8 cellular contexts compared by ENCODE assay signal in genomic region chr12:6792522-6793201, GRCh38. TPM values are rescaled to one million over a fixed set of nuclear protein-coding genes. Genes with fewer than 3 reads are reported as not detected.
DNase-seq lines count a peak whose midpoint lies in the region; ATAC-seq, FAIRE-seq and TF ChIP-seq lines count a peak whose summit lies in the region.

No MANE protein-coding gene starts in this region.

- no peak overlapping the region for H2AK5ac ChIP-seq in H9 (ENCODE audit: insufficient read length, low read length)

- no peak overlapping the region for H3K18ac ChIP-seq in H9 (ENCODE audit: insufficient read length, low read depth, low read length)

- no peak for DNase-seq in GM19239 (ENCODE audit: insufficient read length, low spot score)
- peak; percentile 64 for DNase-seq in SKM-1 treated with dmso at 0.1 percent for 144 hours (lab: John Stamatoyannopoulos, UW; ENCODE audit: unreplicated experiment)
- peak in 1 of 3 donors; percentile 39 for DNase-seq in effector memory CD4-positive, alpha-beta T cell
- DNase-seq in pancreas: peak in 2 of 6 donors; percentile 30 to 50
- DNase-seq in omental fat pad (ENCODE audit: low spot score): no peak
- DNase-seq in NCI-H524 treated with DMSO at 0.1 percent for 48 hours (lab: John Stamatoyannopoulos, UW): no peak
- DNase-seq in H9: no peak

- H3K79me2 ChIP-seq in H9 (ENCODE audit: insufficient read depth, low read length): no peaks in the 10 kb centered on the region

- H4K91ac ChIP-seq in H9 (ENCODE audit: insufficient read length, low read depth, low read length): no peak overlapping the region

- no peaks in the 10 kb centered on the region for H3K79me1 ChIP-seq in H9 (ENCODE audit: insufficient read depth, low read depth, low read length, poor library complexity, severe bottlenecking)

- no peak for TF ChIP-seq CTCF in pancreas (IDR thresholded peaks at IDR 0.05)
- TF ChIP-seq CTCF in omental fat pad (IDR thresholded peaks at IDR 0.05): no peak
- TF ChIP-seq CTCF in H9 (conservative IDR thresholded peaks at IDR 0.05): no peak

- no peaks in the 10 kb centered on the region for H3K9me3 Mint-ChIP-seq in H9

- FAIRE-seq in GM19239 (lab: Jason Lieb, UNC): peak; percentile 18
- FAIRE-seq in pancreas (lab: Jason Lieb, UNC): no peak

- no peak overlapping the region; the same call in 1 of the 2 replicates for H3K14ac ChIP-seq in H9 (ENCODE audit: insufficient read depth, low read length)

- peak overlapping the region; percentile 80 for H3K27ac ChIP-seq in effector memory CD4-positive, alpha-beta T cell (ENCODE audit: insufficient read depth, low read length, poor library complexity, severe bottlenecking)
- H3K27ac ChIP-seq in pancreas (peak overlapping the region in 1 of 4 donors; percentile 36), H9 (ENCODE audit: insufficient read length, low read depth, low read length) (no peak overlapping the region)

- no peak overlapping the region for H3K23ac ChIP-seq in H9 (ENCODE audit: insufficient read length, low read depth, low read length)

- no peak overlapping the region for H4K5ac ChIP-seq in H9 (ENCODE audit: insufficient read length, low read depth, low read length)

- H3K27ac Mint-ChIP-seq in H9: no peak overlapping the region

- H3K27me3 Mint-ChIP-seq in H9 (ENCODE audit: low read depth): peaks cover 41% of the 10 kb centered on the region

- no peak overlapping the region for H2BK12ac ChIP-seq in H9 (ENCODE audit: insufficient read length, low read depth, low read length)

- no peaks in the 10 kb centered on the region for H3K27me3 ChIP-seq in effector memory CD4-positive, alpha-beta T cell (replicated peaks; ENCODE audit: control insufficient read depth, insufficient read depth, low read length, poor library complexity, severe bottlenecking)
- no peaks in the 10 kb centered on the region for H3K27me3 ChIP-seq in pancreas
- no peaks in the 10 kb centered on the region; the same call in 1 of the 2 replicates for H3K27me3 ChIP-seq in H9 (ENCODE audit: insufficient read depth, low read length)

- peak overlapping the region; percentile 73 for H3K4me3 ChIP-seq in effector memory CD4-positive, alpha-beta T cell (ENCODE audit: insufficient read depth, low read depth, low read length, poor library complexity, severe bottlenecking)
- H3K4me3 ChIP-seq in pancreas: no peak overlapping the region

- H4K20me1 ChIP-seq in H9 (ENCODE audit: control insufficient read depth, insufficient read depth, insufficient read length): no peaks in the 10 kb centered on the region

- no peak overlapping the region for H2BK15ac ChIP-seq in H9 (ENCODE audit: low read depth, low read length)

- H3K36me3 Mint-ChIP-seq in H9 (ENCODE audit: insufficient read depth in 1 of 3, low read depth in 3 of 3): no peaks in the 10 kb centered on the region; a peak in 1 of 7 replicates

- no peak overlapping the region for H3K4ac ChIP-seq in H9 (ENCODE audit: low read depth, low read length)

- H2BK5ac ChIP-seq in H9 (ENCODE audit: insufficient read length, low read length): no peak overlapping the region

- 38 to 44% methylated on average over 12 of the region's 12 CpGs for WGBS in pancreas, 2 donors
- WGBS in H9 (ENCODE audit: extremely low coverage, insufficient read length, low lambda C conversion rate): no CpG with 5 or more reads among the region's 12 CpGs

- H3K4me1 ChIP-seq in effector memory CD4-positive, alpha-beta T cell (ENCODE audit: control insufficient read depth, insufficient read depth, low read length, poor library complexity, severe bottlenecking): peaks cover 27% of the 10 kb centered on the region
- no peaks in the 10 kb centered on the region for H3K4me1 ChIP-seq in pancreas
- H3K4me1 ChIP-seq in H9 (ENCODE audit: insufficient read depth, low read length): 0 out of 2 replicates have a peak, but pooled peaks cover 3% of the 10 kb centered on the region

- H3K23me2 ChIP-seq in H9 (ENCODE audit: insufficient read length, low read depth, low read length, poor library complexity, severe bottlenecking): no peaks in the 10 kb centered on the region

- H3T11ph ChIP-seq in H9 (ENCODE audit: low read length): no peak overlapping the region

- H2AFZ ChIP-seq in H9 (ENCODE audit: low read length): no peak overlapping the region

- ATAC-seq in pancreas (peak in 3 of 4 donors; percentile 35 to 81 (median 69)), omental fat pad (ENCODE audit: low FRiP score) (no peak), GM21423 (IDR thresholded peaks at IDR 0.05; ENCODE audit: unreplicated experiment) (no peak)

- no peak overlapping the region for H2BK120ac ChIP-seq in H9 (ENCODE audit: low read depth, low read length, poor library complexity, severe bottlenecking)

- no peak overlapping the region for H3K4me3 Mint-ChIP-seq in H9

- no peak overlapping the region for H3K56ac ChIP-seq in H9 (ENCODE audit: insufficient read length, low read depth, low read length)

- no peaks in the 10 kb centered on the region for H3K9me3 ChIP-seq in effector memory CD4-positive, alpha-beta T cell (ENCODE audit: control insufficient read depth, low read length)
- H3K9me3 ChIP-seq in pancreas (no peaks in the 10 kb centered on the region), H9 (ENCODE audit: control insufficient read depth, low read depth, low read length) (no peaks in the 10 kb centered on the region)

- H3K9ac ChIP-seq in H9 (ENCODE audit: extremely low read depth, insufficient read length, low read length): no peak overlapping the region

- no peak overlapping the region for H2BK20ac ChIP-seq in H9 (ENCODE audit: low read depth, low read length, poor library complexity, severe bottlenecking)

- H3K4me1 Mint-ChIP-seq in H9: peaks cover 16 to 26% of the 10 kb centered on the region in 2 experiments

- no peak overlapping the region for H3K4me2 ChIP-seq in H9 (ENCODE audit: insufficient read depth, insufficient read length, low read length)

- peaks cover 28% of the 10 kb centered on the region for H3K36me3 ChIP-seq in effector memory CD4-positive, alpha-beta T cell (ENCODE audit: control insufficient read depth, insufficient read depth, low read length)
- no peaks in the 10 kb centered on the region for H3K36me3 ChIP-seq in pancreas

- intact Hi-C loops in pancreas (cut with DNase I): no loop called here

- no peak overlapping the region for H4K8ac ChIP-seq in H9 (replicated peaks; ENCODE audit: insufficient read length, low read depth, low read length)

RNA-seq across cellular contexts. Expression of gene CD4, which starts 3.3 kb away (rescaled TPM):
- 10 to 100 TPM in 1 of 6 donors, 1 to 10 TPM in 5; 1.2 to 19.9 (median 4.0) TPM for total RNA-seq in pancreas
- 1 to 10 TPM; 1.2 to 2.0 TPM for polyA plus RNA-seq in pancreas
- 10 to 100 TPM; 19.7 to 26.5 (median 21.8) TPM for total RNA-seq in omental fat pad
- total RNA-seq in H9 (2021): 0.88 and 1.1 TPM in 2 replicates

RNA-seq across cellular contexts. Expression of gene LAG3, which starts 20.3 kb away (rescaled TPM):
- under 1 TPM in 5 of 6 donors, not detected in 1; 0.15 to 0.32 (median 0.19) TPM for total RNA-seq in pancreas
- polyA plus RNA-seq in pancreas: under 1 TPM; 0.70 to 0.91 TPM
- 1 to 10 TPM in 2 of 4 donors, under 1 TPM in 2; 0.44 to 2.2 (median 0.92) TPM for total RNA-seq in omental fat pad
- 1.7 and 2.2 TPM in 2 replicates for total RNA-seq in H9 (2021)

RNA-seq across cellular contexts. Expression of gene PTMS, which starts 26.5 kb away (rescaled TPM):
- total RNA-seq in pancreas: 100 to 1,000 TPM in 1 of 6 donors, 10 to 100 TPM in 5; 41.0 to 117 (median 58.3) TPM
- 100 to 1,000 TPM; 128 to 276 TPM for polyA plus RNA-seq in pancreas
- total RNA-seq in omental fat pad: 100 to 1,000 TPM in 2 of 4 donors, 10 to 100 TPM in 2; 77.6 to 143 (median 113) TPM
- total RNA-seq in H9 (2021): 422 and 438 TPM in 2 replicates

RNA-seq across cellular contexts. Expression of gene GPR162, which starts 29.0 kb away (rescaled TPM):
- 1 to 10 TPM in 2 of 6 donors, under 1 TPM in 4; 0.41 to 4.9 (median 0.85) TPM for total RNA-seq in pancreas
- polyA plus RNA-seq in pancreas: 1 to 10 TPM; 5.2 to 8.8 TPM
- 1 to 10 TPM; 2.8 to 6.7 (median 2.9) TPM for total RNA-seq in omental fat pad
- 4.6 and 6.1 TPM in 2 replicates for total RNA-seq in H9 (2021)

RNA-seq across cellular contexts. Expression of gene P3H3, which starts 35.5 kb away (rescaled TPM):
- total RNA-seq in pancreas (10 to 100 TPM in 2 of 6 donors, 1 to 10 TPM in 4; 5.6 to 17.3 (median 9.2) TPM), omental fat pad (10 to 100 TPM in 2 of 4 donors, 1 to 10 TPM in 2; 5.4 to 13.6 (median 10.0) TPM), H9 (2021) (55.0 and 60.2 TPM in 2 replicates)
- polyA plus RNA-seq in pancreas: 10 to 100 TPM; 21.6 to 32.8 TPM

Comparison
In these comparisons a context has a peak if more than half of its experiments do, and no peak if none do; other contexts are left out.
1. ATAC-seq: peak in pancreas (3 of 4); none in omental fat pad (single experiment) and GM21423 (single experiment).